28 cellular contexts compared by ENCODE assay signal in the genomic region with DNA sequence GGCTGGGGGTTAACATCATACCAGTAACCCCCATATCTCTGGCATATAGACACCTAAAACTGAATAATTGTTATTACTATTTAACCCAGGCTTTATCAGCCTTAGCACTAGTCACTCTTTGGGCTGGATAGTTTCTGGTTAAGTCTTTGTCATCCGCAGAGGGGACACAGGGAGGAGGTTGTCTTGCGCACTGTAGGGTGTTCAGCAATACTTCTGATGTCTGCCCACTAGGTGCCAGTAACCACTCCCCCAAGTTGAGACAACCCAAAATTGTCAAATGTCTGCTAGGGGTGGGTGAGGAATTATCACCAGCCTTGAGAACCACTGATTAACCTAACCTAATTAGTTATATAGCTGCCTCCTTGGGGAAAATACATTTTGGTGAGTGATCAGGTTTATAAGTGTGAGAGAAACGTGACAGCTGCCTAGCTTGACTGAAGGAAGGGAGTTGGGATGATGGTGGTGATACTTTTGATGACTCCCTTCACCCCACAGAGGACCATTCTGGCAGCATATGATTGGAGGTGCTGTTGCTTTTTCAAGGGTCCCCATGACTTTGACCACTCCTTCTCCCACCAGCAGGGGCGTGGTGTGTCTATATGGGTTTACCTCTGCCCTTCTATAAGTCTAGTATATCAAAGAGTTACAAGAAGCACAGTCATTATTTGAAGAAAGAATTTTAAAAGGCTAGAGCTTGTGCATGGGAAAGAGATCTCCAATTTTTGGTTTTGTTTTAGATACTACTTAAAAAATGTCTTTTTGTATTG.
A peak's percentile ranks its signal among the peaks of the same experiment; 100 is the strongest.
DNase-seq lines count a peak whose midpoint lies in the region; ATAC-seq, FAIRE-seq and TF ChIP-seq lines count a peak whose summit lies in the region.
"Had no signal": no experiment of that assay in that cellular context is flagged by ENCODE, and none has a peak within 500 bp of the region (broad histone marks: within the 10 kb centered on the region; RNA-seq: fewer than 3 reads in every experiment).

No MANE protein-coding gene starts in this region.

- H3K27me3 Mint-ChIP-seq in activated naive CD8-positive, alpha-beta T cell, result no peaks in the 10 kb centered on the region
- H3K27me3 Mint-ChIP-seq in activated naive CD8-positive, alpha-beta T cell treated with anti-CD3 and anti-CD28 coated beads, Interleukin-2, amount 50 U/mL, for 24 hours, result no peaks in the 10 kb centered on the region
- H3K27me3 Mint-ChIP-seq in IgD-negative memory B cell (no peaks in the 10 kb centered on the region), astrocyte (ENCODE audit: low read depth, unreplicated experiment) (no peaks in the 10 kb centered on the region), neural crest cell (ENCODE audit: low read depth) (no peaks in the 10 kb centered on the region)
- H3K27me3 Mint-ChIP-seq: activated B cell treated with CpG ODN at 0.5 μM for 24 hours, naive B cell had no signal

- no peaks in the 10 kb centered on the region for H4K20me1 ChIP-seq in astrocyte (ENCODE audit: insufficient read depth, low read length)

- H3K36me3 ChIP-seq in astrocyte (ENCODE audit: insufficient read depth, low read length), result no peaks in the 10 kb centered on the region
- H3K36me3 ChIP-seq: colonic mucosa, thoracic aorta, uterus had no signal

- CTCF ChIA-PET in RWPE1 (lab: Yijun Ruan, JAX), result interaction anchor here (0.5 to 1.2 kb wide), 5 partner anchors 10 to 1435 kb away, joined by 3 read pairs; no protein-coding TSS in a partner anchor

- H3K4me3 Mint-ChIP-seq in activated naive CD8-positive, alpha-beta T cell, result no peak overlapping the region
- no peak overlapping the region for H3K4me3 Mint-ChIP-seq in activated naive CD8-positive, alpha-beta T cell treated with anti-CD3 and anti-CD28 coated beads, Interleukin-2, amount 50 U/mL, for 24 hours
- H3K4me3 Mint-ChIP-seq in IgD-negative memory B cell, result peak overlapping the region in 1 of 4 donors; percentile 47
- H3K4me3 Mint-ChIP-seq in astrocyte (ENCODE audit: unreplicated experiment), result no peak overlapping the region
- no peak overlapping the region for H3K4me3 Mint-ChIP-seq in neural crest cell
- H3K4me3 Mint-ChIP-seq: activated B cell treated with CpG ODN at 0.5 μM for 24 hours, naive B cell had no signal

- POLR2A ChIA-PET in RWPE1 (lab: Yijun Ruan, JAX; ENCODE audit: low non-redundant PET), result no interaction called here

- H3K27me3 ChIP-seq in astrocyte (ENCODE audit: insufficient read depth, low read length), result no peaks in the 10 kb centered on the region
- H3K27me3 ChIP-seq: colonic mucosa, esophagus muscularis mucosa, hepatocyte, uterus had no signal

- H3K27ac Mint-ChIP-seq in activated naive CD8-positive, alpha-beta T cell, result peak overlapping the region; percentile 66
- H3K27ac Mint-ChIP-seq in activated naive CD8-positive, alpha-beta T cell treated with anti-CD3 and anti-CD28 coated beads, Interleukin-2, amount 50 U/mL, for 24 hours, result no peak overlapping the region
- H3K27ac Mint-ChIP-seq in IgD-negative memory B cell, result peak overlapping the region in 2 of 3 donors; percentile 23 to 31
- peak overlapping the region; percentile 41 for H3K27ac Mint-ChIP-seq in astrocyte (ENCODE audit: unreplicated experiment)
- peak overlapping the region; percentile 72 for H3K27ac Mint-ChIP-seq in neural crest cell (ENCODE audit: unreplicated experiment)

- DNase-seq in activated naive CD8-positive, alpha-beta T cell treated with anti-CD3 and anti-CD28 coated beads, Interleukin-2, amount 50 U/mL, for 24 hours, result no peak
- DNase-seq in astrocyte (ENCODE audit: low read depth) (no peak), neural crest cell (ENCODE audit: low read depth, low spot score) (no peak), NOMO-1 treated with DMSO at 0.1 percent for 48 hours (lab: John Stamatoyannopoulos, UW; ENCODE audit: unreplicated experiment) (no peak), RWPE1 (ENCODE audit: low spot score) (no peak), GM10266 (ENCODE audit: extremely low spot score) (no peak)
- DNase-seq: activated B cell treated with CpG ODN at 0.5 μM for 24 hours; activated CD4-positive, alpha-beta T cell treated with anti-CD3 and anti-CD28 coated beads, Interleukin-2, amount 50 U/mL, for 48 hours; activated gamma-delta T cell; activated T-cell treated with anti-CD3 and anti-CD28 coated beads for 4 hours; amygdala; colonic mucosa; foreskin melanocyte; mesendoderm; NCI-H1048; NCI-H187; NCI-H524 treated with DMSO at 0.1 percent for 48 hours; RPMI8226; uterus had no signal

- H3K4me2 ChIP-seq in astrocyte (ENCODE audit: low read length), result no peak overlapping the region
- H3K4me2 ChIP-seq: hepatocyte, smooth muscle cell had no signal

- H3K27ac ChIP-seq in astrocyte (ENCODE audit: low read depth, low read length) (no peak overlapping the region), RWPE1 (no peak overlapping the region)
- H3K27ac ChIP-seq: colonic mucosa, esophagus muscularis mucosa, GM23248, hepatocyte, SK-N-MC, thoracic aorta, uterus had no signal

- no peak overlapping the region for H3K9ac ChIP-seq in astrocyte (ENCODE audit: low read length)
- H3K9ac ChIP-seq: GM23248 had no signal

- no peak for FAIRE-seq in astrocyte (lab: Jason Lieb, UNC)

- peaks cover 5% of the 10 kb centered on the region for H3K36me3 Mint-ChIP-seq in activated naive CD8-positive, alpha-beta T cell
- peaks cover 24% of the 10 kb centered on the region for H3K36me3 Mint-ChIP-seq in activated naive CD8-positive, alpha-beta T cell treated with anti-CD3 and anti-CD28 coated beads, Interleukin-2, amount 50 U/mL, for 24 hours (ENCODE audit: low read depth)
- peaks cover 12% of the 10 kb centered on the region for H3K36me3 Mint-ChIP-seq in IgD-negative memory B cell
- H3K36me3 Mint-ChIP-seq in astrocyte (ENCODE audit: low read depth, unreplicated experiment), result no peaks in the 10 kb centered on the region
- no peaks in the 10 kb centered on the region for H3K36me3 Mint-ChIP-seq in neural crest cell (ENCODE audit: low read depth)

- H3K79me2 ChIP-seq in astrocyte (ENCODE audit: insufficient read depth, low read length), result no peaks in the 10 kb centered on the region
- H3K79me2 ChIP-seq: hepatocyte had no signal

- ATAC-seq in activated naive CD8-positive, alpha-beta T cell treated with anti-CD3 and anti-CD28 coated beads, Interleukin-2, amount 50 U/mL, for 24 hours, result no peak

- no peaks in the 10 kb centered on the region for H3K9me3 ChIP-seq in astrocyte (ENCODE audit: insufficient read depth, low read depth, low read length)
- H3K9me3 ChIP-seq: colonic mucosa, esophagus muscularis mucosa, thoracic aorta, uterus had no signal

- peaks cover 27% of the 10 kb centered on the region for H3K4me1 ChIP-seq in astrocyte (ENCODE audit: insufficient read depth, low read length)
- H3K4me1 ChIP-seq: colonic mucosa had no signal

- peaks cover 57% of the 10 kb centered on the region for H3K4me1 Mint-ChIP-seq in activated naive CD8-positive, alpha-beta T cell (ENCODE audit: low read depth)
- H3K4me1 Mint-ChIP-seq in activated naive CD8-positive, alpha-beta T cell treated with anti-CD3 and anti-CD28 coated beads, Interleukin-2, amount 50 U/mL, for 24 hours, result peaks cover 72% of the 10 kb centered on the region
- H3K4me1 Mint-ChIP-seq in IgD-negative memory B cell, result peaks cover 14 to 29% (median 18%) of the 10 kb centered on the region in 3 donors
- no peaks in the 10 kb centered on the region for H3K4me1 Mint-ChIP-seq in astrocyte (ENCODE audit: low read depth, unreplicated experiment)
- no peaks in the 10 kb centered on the region for H3K4me1 Mint-ChIP-seq in neural crest cell

- no peaks in the 10 kb centered on the region for H3K9me3 Mint-ChIP-seq in activated naive CD8-positive, alpha-beta T cell (ENCODE audit: low read depth)
- H3K9me3 Mint-ChIP-seq in activated naive CD8-positive, alpha-beta T cell treated with anti-CD3 and anti-CD28 coated beads, Interleukin-2, amount 50 U/mL, for 24 hours, result no peaks in the 10 kb centered on the region
- H3K9me3 Mint-ChIP-seq in IgD-negative memory B cell (no peaks in the 10 kb centered on the region), astrocyte (ENCODE audit: unreplicated experiment) (no peaks in the 10 kb centered on the region), neural crest cell (no peaks in the 10 kb centered on the region)
- H3K9me3 Mint-ChIP-seq: activated B cell treated with CpG ODN at 0.5 μM for 24 hours, naive B cell had no signal

- H2AFZ ChIP-seq in astrocyte (ENCODE audit: low read depth, low read length), result no peak overlapping the region
- H2AFZ ChIP-seq: GM23248, hepatocyte had no signal

- H3K4me3 ChIP-seq in astrocyte (ENCODE audit: insufficient read depth, low read depth, low read length), result no peak overlapping the region
- H3K4me3 ChIP-seq: colonic mucosa, esophagus muscularis mucosa, GM23248, hepatocyte, SK-N-MC, smooth muscle cell, thoracic aorta, uterus had no signal

- TF ChIP-seq CTCF in astrocyte (IDR thresholded peaks at IDR 0.05; ENCODE audit: insufficient read depth, low read depth, low read length), result no peak
- TF ChIP-seq CTCF in neural crest cell (conservative IDR thresholded peaks at IDR 0.05), result no peak
- TF ChIP-seq CTCF in RWPE1 (conservative IDR thresholded peaks at IDR 0.05; ENCODE audit: low read depth), result no peak
- no peak for TF ChIP-seq CTCF in GM10266 (IDR thresholded peaks at IDR 0.05; ENCODE audit: control insufficient read depth, insufficient read depth, low read depth, missing control alignments)
